18 cellular contexts compared by ENCODE assay signal in the genomic region with DNA sequence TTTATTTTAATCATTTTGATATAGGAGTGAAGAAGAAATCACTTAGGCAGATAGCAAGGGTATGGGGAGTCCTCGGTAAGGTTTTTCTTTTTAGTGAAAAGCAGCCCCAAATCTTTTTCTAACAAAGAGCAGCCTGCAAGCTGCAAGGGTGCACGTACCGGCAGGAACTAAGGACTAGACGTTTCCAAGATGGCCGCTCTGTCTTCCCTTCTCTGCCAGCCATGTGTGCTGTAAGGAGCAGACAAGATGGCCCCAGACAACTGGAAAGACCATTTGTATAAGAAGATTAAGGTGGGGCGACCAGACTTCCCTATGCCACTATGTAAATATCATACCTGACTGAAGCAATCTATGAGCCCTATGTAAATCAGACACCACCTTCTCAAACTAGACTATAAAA.
DNase-seq lines count a peak whose midpoint lies in the region; ATAC-seq, FAIRE-seq and TF ChIP-seq lines count a peak whose summit lies in the region.
"Had no signal": no experiment of that assay in that cellular context is flagged by ENCODE, and none has a peak within 500 bp of the region (broad histone marks: within the 10 kb centered on the region; RNA-seq: fewer than 3 reads in every experiment).

No MANE protein-coding gene starts in this region.

- H4K20me1 ChIP-seq in DND-41 (ENCODE audit: insufficient read depth, low read length): no peaks in the 10 kb centered on the region
- peaks cover 0 to 1% of the 10 kb centered on the region in 2 experiments for H4K20me1 ChIP-seq in H1 (replicated peaks in 1 of 2; ENCODE audit: control insufficient read depth in 1 of 2, insufficient read depth in 2 of 2, low read length in 2 of 2)

- H2BK15ac ChIP-seq in H1 (ENCODE audit: low read length): no peak overlapping the region

- no peak for TF ChIP-seq RAD21 in A549 (conservative IDR thresholded peaks at IDR 0.05 in 1 of 2, IDR thresholded peaks at IDR 0.05 in 1 of 2)
- no peak for TF ChIP-seq RAD21 in H1 (IDR thresholded peaks at IDR 0.05 in 1 of 2, conservative IDR thresholded peaks at IDR 0.05 in 1 of 2; ENCODE audit: low read depth in 2 of 2, low read length in 2 of 2)

- no peak overlapping the region for H3K14ac ChIP-seq in H1 (ENCODE audit: insufficient read length)

- FAIRE-seq in A549 (lab: Jason Lieb, UNC): no peak
- no peak for FAIRE-seq in H1 (lab: Jason Lieb, UNC)
- FAIRE-seq: GM12891, GM18507 had no signal

- ATAC-seq in A549 (no peak), DND-41 (ENCODE audit: insufficient read depth, low read depth) (no peak), mucosa of descending colon (peak; percentile 23), HG03439 (IDR thresholded peaks at IDR 0.05; ENCODE audit: unreplicated experiment) (no peak), T-cell (replicated peaks in 1 of 4) (no peak)
- ATAC-seq: CD8-positive, alpha-beta T cell had no signal

- peaks cover 28% of the 10 kb centered on the region for H3K36me3 ChIP-seq in DND-41 (ENCODE audit: insufficient read depth, low read length)
- no peaks in the 10 kb centered on the region; a peak in 1 of 8 replicates for H3K36me3 ChIP-seq in H1 (ENCODE audit: control insufficient read depth in 2 of 4, insufficient read depth in 4 of 4, low read length in 3 of 4)
- H3K36me3 ChIP-seq in mucosa of descending colon (ENCODE audit: low read depth): no peaks in the 10 kb centered on the region

- H4K91ac ChIP-seq in H1 (replicated peaks; ENCODE audit: insufficient read length, low read length): no peak overlapping the region

- H3K27ac ChIP-seq in A549: no peak overlapping the region
- H3K27ac ChIP-seq in DND-41 (ENCODE audit: low read length): peak overlapping the region; percentile 48; the same call in 1 of the 2 replicates
- H3K27ac ChIP-seq in H1 (ENCODE audit: low read depth, low read length): no peak overlapping the region

- H3K27me3 Mint-ChIP-seq in T-cell: no peaks in the 10 kb centered on the region

- H2AK5ac ChIP-seq in H1 (ENCODE audit: low read depth, low read length): no peak overlapping the region

- H3K4me3 ChIP-seq in A549 (no peak overlapping the region), DND-41 (ENCODE audit: low read depth in 1 of 2, low read length in 2 of 2) (no peak overlapping the region), H1 (ENCODE audit: extremely low read depth in 1 of 4, insufficient read depth in 2 of 4, low read depth in 3 of 4, low read length in 4 of 4) (no peak overlapping the region), mucosa of descending colon (no peak overlapping the region)

- H3K4me1 Mint-ChIP-seq in T-cell: peaks cover 0 to 23% (median 21%) of the 10 kb centered on the region in 3 donors

- no peak for TF ChIP-seq CTCF in A549 (IDR thresholded peaks at IDR 0.05)
- no peak for TF ChIP-seq CTCF in DND-41 (IDR thresholded peaks at IDR 0.05; ENCODE audit: borderline replicate concordance, extremely low read depth, low read length, poor library complexity, severe bottlenecking)
- no peak for TF ChIP-seq CTCF in H1 (IDR thresholded peaks at IDR 0.05; ENCODE audit: control extremely low read depth in 1 of 3, insufficient read depth in 1 of 3, low read depth in 1 of 3, low read length in 3 of 3)
- no peak for TF ChIP-seq CTCF in mucosa of descending colon (IDR thresholded peaks at IDR 0.05)

- no peaks in the 10 kb centered on the region for H3K23me2 ChIP-seq in H1 (ENCODE audit: low read depth, low read length)

- no peaks in the 10 kb centered on the region for H3K27me3 ChIP-seq in DND-41 (ENCODE audit: insufficient read depth, low read length, poor library complexity)
- no peaks in the 10 kb centered on the region for H3K27me3 ChIP-seq in H1 (replicated peaks in 1 of 4; ENCODE audit: control insufficient read depth in 3 of 4, extremely low read depth in 1 of 4, insufficient read depth in 3 of 4, low read length in 3 of 4)

- 90% methylated on average over 6 of the region's 6 CpGs for WGBS in A549 (ENCODE audit: missing lambda C conversion rate)
- WGBS in H1 (ENCODE audit: extremely low coverage in 1 of 2, insufficient coverage in 1 of 2, insufficient read length in 1 of 2, insufficient replicate concordance in 2 of 2, low coverage in 1 of 2, low lambda C conversion rate in 2 of 2, missing lambda C conversion rate in 1 of 2), 2 experiments: 91% methylated on average over 6 of the region's 6 CpGs; no CpG with 5 or more reads in 1 of the 2 experiments

- H3K9ac ChIP-seq in DND-41 (ENCODE audit: low read depth, low read length) (no peak overlapping the region), H1 (replicated peaks in 1 of 4; ENCODE audit: extremely low read depth in 1 of 4, low read depth in 3 of 4, low read length in 3 of 4) (no peak overlapping the region)

- no peak overlapping the region for H3K4me3 Mint-ChIP-seq in T-cell
- H3K4me3 Mint-ChIP-seq: CD8-positive, alpha-beta T cell had no signal

- no peaks in the 10 kb centered on the region for H3K9me3 ChIP-seq in A549
- H3K9me3 ChIP-seq in DND-41 (ENCODE audit: insufficient read depth, low read length, severe bottlenecking): no peaks in the 10 kb centered on the region
- no peaks in the 10 kb centered on the region for H3K9me3 ChIP-seq in H1 (ENCODE audit: insufficient read depth in 2 of 2, low read depth in 1 of 2, low read length in 1 of 2)
- H3K9me3 ChIP-seq in mucosa of descending colon: no peaks in the 10 kb centered on the region
- H3K9me3 ChIP-seq: Caco-2 had no signal

- H3K4me1 ChIP-seq in A549 (no peaks in the 10 kb centered on the region), DND-41 (ENCODE audit: insufficient read depth, low read length) (no peaks in the 10 kb centered on the region; the same call in 1 of the 2 replicates), H1 (replicated peaks in 1 of 4; ENCODE audit: control insufficient read depth in 3 of 4, insufficient read depth in 4 of 4, low read length in 3 of 4) (no peaks in the 10 kb centered on the region), mucosa of descending colon (ENCODE audit: low read depth) (peaks cover 6% of the 10 kb centered on the region)
- H3K4me1 ChIP-seq: Caco-2 had no signal

- no peak for TF ChIP-seq EP300 in A549 (IDR thresholded peaks at IDR 0.05)
- TF ChIP-seq EP300 in H1 (IDR thresholded peaks at IDR 0.05; ENCODE audit: borderline replicate concordance in 1 of 2, low read depth in 2 of 2, low read length in 2 of 2): no peak

- H3K9me3 Mint-ChIP-seq in T-cell: peaks cover 0 to 15% (median 8%) of the 10 kb centered on the region in 3 donors

- H2AFZ ChIP-seq in DND-41 (ENCODE audit: low read depth, low read length) (no peak overlapping the region), H1 (ENCODE audit: low read length) (no peak overlapping the region)

- H2BK5ac ChIP-seq in H1 (ENCODE audit: low read depth, low read length): no peak overlapping the region

- H3K79me2 ChIP-seq in DND-41 (ENCODE audit: insufficient read depth, low read length) (no peaks in the 10 kb centered on the region), H1 (ENCODE audit: control insufficient read depth in 1 of 2, insufficient read depth in 2 of 2, low read length in 2 of 2) (no peaks in the 10 kb centered on the region)

- H2BK120ac ChIP-seq in H1 (replicated peaks; ENCODE audit: low read depth, low read length): no peak overlapping the region

- H3K18ac ChIP-seq in H1 (ENCODE audit: extremely low read depth, low read length): no peak overlapping the region

- CTCF ChIA-PET in A549 (lab: Yijun Ruan, JAX) (interaction anchor here (0.6 to 3.7 kb wide), 7 partner anchors 9 to 1636 kb away, joined by 3 to 24 read pairs (median 3); no protein-coding TSS in a partner anchor), H1 (lab: Charles Lee; ENCODE audit: partially characterized antibody) (interaction anchor here (0.6 to 0.9 kb wide), 3 partner anchors 15 to 422 kb away, joined by 3 to 4 read pairs (median 3); no protein-coding TSS in a partner anchor), T-cell (lab: Charles Lee) (interaction anchor here (0.7 to 1.2 kb wide), 2 partner anchors 173 to 644 kb away, joined by 3 to 4 read pairs; no protein-coding TSS in a partner anchor)

- DNase-seq in A549 (ENCODE audit: low read depth in 1 of 2, low spot score in 1 of 2) (no peak), DND-41 (no peak), H1 (ENCODE audit: low read depth in 1 of 2, low spot score in 2 of 2) (no peak), mucosa of descending colon (no peak), T-cell (no peak)
- no peak for DNase-seq in activated naive CD4-positive, alpha-beta T cell treated with Interleukin-2 at 50 U/mL for 16 hours
- DNase-seq: 8988T; C1 segment of cervical spinal cord; Caco-2; CD8-positive, alpha-beta T cell; DMS153; GF-D8; GOT3; H7; HCEC 1CT had no signal

- POLR2A ChIA-PET in A549 (lab: Yijun Ruan, JAX): interaction anchor here (0.5 kb wide), 1 partner anchor 428 kb away, joined by 8 read pairs; no protein-coding TSS in a partner anchor
- POLR2A ChIA-PET in H1 (lab: Charles Lee; ENCODE audit: partially characterized antibody): no interaction called here
- POLR2A ChIA-PET in T-cell (lab: Charles Lee): interaction anchor here in 1 of 2 donors (0.7 kb wide), 1 partner anchor 10 kb away, joined by 4 read pairs; no protein-coding TSS in a partner anchor

- no peak overlapping the region for H4K8ac ChIP-seq in H1 (ENCODE audit: extremely low read depth, insufficient read depth, low read length)

- no peak for TF ChIP-seq POLR2A in A549 (IDR thresholded peaks at IDR 0.05; ENCODE audit: low read length)
- no peak for TF ChIP-seq POLR2A in H1 (IDR thresholded peaks at IDR 0.05; ENCODE audit: control extremely low read depth in 1 of 2, low read depth in 2 of 2, low read length in 2 of 2)

- H3K4me2 ChIP-seq in A549: no peak overlapping the region
- no peak overlapping the region for H3K4me2 ChIP-seq in DND-41 (ENCODE audit: insufficient read depth, low read length)
- no peak overlapping the region for H3K4me2 ChIP-seq in H1 (ENCODE audit: insufficient read depth in 1 of 2, low read depth in 2 of 2, low read length in 2 of 2)

- no peak overlapping the region for H3K56ac ChIP-seq in H1 (replicated peaks; ENCODE audit: insufficient read length, low read depth, low read length)

- no peak overlapping the region for H3K4ac ChIP-seq in H1 (replicated peaks; ENCODE audit: insufficient read length, low read depth, low read length)

- no peaks in the 10 kb centered on the region for H3K79me1 ChIP-seq in H1 (ENCODE audit: low read depth, low read length)

- H3K36me3 Mint-ChIP-seq in T-cell: peaks cover 31% of the 10 kb centered on the region

- no peak overlapping the region for H2BK12ac ChIP-seq in H1 (ENCODE audit: low read depth, low read length)

- intact Hi-C loops in mucosa of descending colon (cut with DNase I, micrococcal nuclease): loop anchor here (5.0 kb wide), 2 partner anchors 170 to 175 kb away; no protein-coding TSS in a partner anchor

- no peak overlapping the region for H3K27ac Mint-ChIP-seq in T-cell
- H3K27ac Mint-ChIP-seq: CD8-positive, alpha-beta T cell had no signal

- H4K5ac ChIP-seq in H1 (ENCODE audit: insufficient read length, low read depth, low read length): no peak overlapping the region

- H2BK20ac ChIP-seq in H1 (ENCODE audit: low read length): no peak overlapping the region

- no peak overlapping the region for H3K23ac ChIP-seq in H1 (ENCODE audit: insufficient read length)

TF ChIP-seq in A549, 52 proteins besides CTCF, POLR2A, EP300 and RAD21 (continues in another document):
- 0 out of 2 replicates have a peak, but pooled peaks have one; percentile 24 for TF ChIP-seq EHMT2 (IDR thresholded peaks at IDR 0.05; ENCODE audit: low read depth)

TF ChIP-seq in H1, 55 proteins besides CTCF, POLR2A, EP300 and RAD21 (continues in another document):
- TF ChIP-seq ASH2L (IDR thresholded peaks at IDR 0.05; ENCODE audit: low read length): no peak
- no peak for TF ChIP-seq FOSL1 (IDR thresholded peaks at IDR 0.05; ENCODE audit: insufficient read depth, low read depth, low read length)
